ENCODE assay signal across 17 cellular contexts in the genomic region with DNA sequence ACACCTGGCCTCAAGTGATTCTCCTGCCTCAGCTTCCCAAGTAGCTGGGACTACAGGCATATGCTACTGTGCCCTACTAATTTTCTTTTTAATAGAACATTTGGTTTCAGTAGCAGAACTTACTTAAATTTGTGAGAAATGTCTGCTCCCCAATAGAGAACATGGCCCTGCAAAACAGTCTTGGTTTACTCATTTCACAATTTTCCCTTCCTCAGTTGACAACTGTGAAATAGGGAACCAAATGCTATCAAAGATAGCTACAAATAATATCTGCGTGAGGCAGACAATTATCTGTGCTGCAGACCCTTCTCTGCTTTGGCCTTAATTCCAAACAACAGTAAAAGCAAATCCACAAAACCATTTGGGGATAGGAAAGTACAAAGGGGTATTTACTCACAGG. TPM values are rescaled to one million over a fixed set of nuclear protein-coding genes. Genes with fewer than 3 reads are reported as not detected.
DNase-seq lines count a peak whose midpoint lies in the region; ATAC-seq, FAIRE-seq and TF ChIP-seq lines count a peak whose summit lies in the region.
"Had no signal": no experiment of that assay in that cellular context is flagged by ENCODE, and none has a peak within 500 bp of the region (broad histone marks: within the 10 kb centered on the region; RNA-seq: fewer than 3 reads in every experiment).

No MANE protein-coding gene starts in this region.

- TF ChIP-seq POLR2A in erythroblast (IDR thresholded peaks at IDR 0.05; ENCODE audit: low read length): no peak

- POLR2A ChIA-PET in CD8-positive, alpha-beta T cell (lab: Charles Lee): interaction anchor here (0.6 to 1.0 kb wide), 2 partner anchors 46 to 179 kb away, joined by 3 to 4 read pairs; no protein-coding TSS in a partner anchor

- no peaks in the 10 kb centered on the region for H3K36me3 ChIP-seq in adipocyte (ENCODE audit: control insufficient read depth, insufficient read depth, low read length, severe bottlenecking)
- no peaks in the 10 kb centered on the region for H3K36me3 ChIP-seq in CD8-positive, alpha-beta T cell (ENCODE audit: insufficient read depth, low read length)
- H3K36me3 ChIP-seq: BE2C, prostate gland had no signal

- no peak overlapping the region for H3K4me3 Mint-ChIP-seq in activated CD8-positive, alpha-beta memory T cell treated with anti-CD3 and anti-CD28 coated beads, Interleukin-2, amount 10 ng/mL, durations not matched to agents 7 days and 5 days
- H3K4me3 Mint-ChIP-seq in CD8-positive, alpha-beta T cell: no peak overlapping the region
- H3K4me3 Mint-ChIP-seq: brain had no signal

- no peaks in the 10 kb centered on the region for H3K36me3 Mint-ChIP-seq in activated CD8-positive, alpha-beta memory T cell treated with anti-CD3 and anti-CD28 coated beads, Interleukin-2, amount 10 ng/mL, durations not matched to agents 7 days and 5 days
- H3K36me3 Mint-ChIP-seq in CD8-positive, alpha-beta T cell: peaks cover 12% of the 10 kb centered on the region

- DNase-seq in Ammon's horn (ENCODE audit: low spot score): peak; percentile 12
- no peak for DNase-seq in GM19239 (ENCODE audit: insufficient read length, low spot score)
- DNase-seq in adipocyte (ENCODE audit: low read depth): no peak
- no peak for DNase-seq in activated CD8-positive, alpha-beta memory T cell treated with anti-CD3 and anti-CD28 coated beads, Interleukin-2, amount 10 ng/mL, durations not matched to agents 7 days and 5 days
- no peak for DNase-seq in CD8-positive, alpha-beta T cell
- DNase-seq in DMS153 treated with DMSO at 0.1 percent for 48 hours (lab: John Stamatoyannopoulos, UW; ENCODE audit: unreplicated experiment): no peak
- DNase-seq in erythroblast (lab: John Stamatoyannopoulos, UW): no peak
- DNase-seq: activated gamma-delta T cell treated with Interleukin-2 at 50 U/mL for 16 hours; activated T-cell treated with anti-CD3 and anti-CD28 coated beads, Interleukin-2, amount 50 U/mL, for 1 hour; BE2C; effector CD8-positive, alpha-beta T cell; left colon; Right ventricle myocardium superior had no signal

- H3K27ac ChIP-seq in CD8-positive, alpha-beta T cell (ENCODE audit: low read depth, low read length): no peak overlapping the region
- H3K27ac ChIP-seq: prostate gland had no signal

- no peak for TF ChIP-seq CTCF in CD8-positive, alpha-beta T cell (IDR thresholded peaks at IDR 0.05)

- CTCF ChIA-PET in activated CD8-positive, alpha-beta memory T cell treated with anti-CD3 and anti-CD28 coated beads, Interleukin-2, amount 10 ng/mL, durations not matched to agents 7 days and 5 days (lab: Charles Lee): interaction anchor here (0.6 to 7.5 kb wide), 36 partner anchors 10 to 296 kb away, joined by 3 to 96 read pairs (median 4); a partner anchor contains a TSS
- CTCF ChIA-PET in CD8-positive, alpha-beta T cell (lab: Charles Lee): interaction anchor here (0.6 to 6.8 kb wide), 29 partner anchors 8 to 299 kb away, joined by 3 to 107 read pairs (median 5); a partner anchor contains a TSS

- no peaks in the 10 kb centered on the region for H3K27me3 ChIP-seq in adipocyte (replicated peaks; ENCODE audit: control insufficient read depth, insufficient read depth, low read length)
- H3K27me3 ChIP-seq in CD8-positive, alpha-beta T cell (ENCODE audit: insufficient read depth, low read length): no peaks in the 10 kb centered on the region
- H3K27me3 ChIP-seq: BE2C had no signal

- no peak overlapping the region for H3K4me3 ChIP-seq in adipocyte (ENCODE audit: low read length)
- H3K4me3 ChIP-seq in CD8-positive, alpha-beta T cell (ENCODE audit: low read depth, low read length): no peak overlapping the region
- H3K4me3 ChIP-seq: prostate gland had no signal

- H3K27me3 Mint-ChIP-seq in activated CD8-positive, alpha-beta memory T cell treated with anti-CD3 and anti-CD28 coated beads, Interleukin-2, amount 10 ng/mL, durations not matched to agents 7 days and 5 days: no peaks in the 10 kb centered on the region
- no peaks in the 10 kb centered on the region for H3K27me3 Mint-ChIP-seq in CD8-positive, alpha-beta T cell (ENCODE audit: low read depth)
- H3K27me3 Mint-ChIP-seq: brain had no signal

- no peaks in the 10 kb centered on the region for H3K9me3 Mint-ChIP-seq in activated CD8-positive, alpha-beta memory T cell treated with anti-CD3 and anti-CD28 coated beads, Interleukin-2, amount 10 ng/mL, durations not matched to agents 7 days and 5 days (ENCODE audit: low read depth)
- no peaks in the 10 kb centered on the region for H3K9me3 Mint-ChIP-seq in CD8-positive, alpha-beta T cell
- H3K9me3 Mint-ChIP-seq: brain had no signal

- FAIRE-seq in GM19239 (lab: Jason Lieb, UNC): peak; percentile 55
- FAIRE-seq: H1 had no signal

- intact Hi-C loops in CD8-positive, alpha-beta T cell (cut with DNase I, micrococcal nuclease): loop anchor here (1.0 to 5.0 kb wide), 5 partner anchors 26 to 297 kb away; a partner anchor contains a TSS

- H3K4me1 ChIP-seq in adipocyte (ENCODE audit: control insufficient read depth, insufficient read depth, low read length): peaks cover 16% of the 10 kb centered on the region
- peaks cover 8% of the 10 kb centered on the region for H3K4me1 ChIP-seq in CD8-positive, alpha-beta T cell (ENCODE audit: insufficient read depth, low read length)
- H3K4me1 ChIP-seq: BE2C, prostate gland had no signal

- no peak overlapping the region for H3K27ac Mint-ChIP-seq in activated CD8-positive, alpha-beta memory T cell treated with anti-CD3 and anti-CD28 coated beads, Interleukin-2, amount 10 ng/mL, durations not matched to agents 7 days and 5 days
- H3K27ac Mint-ChIP-seq in CD8-positive, alpha-beta T cell: no peak overlapping the region
- H3K27ac Mint-ChIP-seq: brain had no signal

- no peaks in the 10 kb centered on the region for H3K9me3 ChIP-seq in adipocyte (ENCODE audit: control insufficient read depth, low read length)
- H3K9me3 ChIP-seq in CD8-positive, alpha-beta T cell (ENCODE audit: low read length): no peaks in the 10 kb centered on the region
- H3K9me3 ChIP-seq: BE2C, prostate gland had no signal

- peaks cover 19% of the 10 kb centered on the region for H3K4me1 Mint-ChIP-seq in activated CD8-positive, alpha-beta memory T cell treated with anti-CD3 and anti-CD28 coated beads, Interleukin-2, amount 10 ng/mL, durations not matched to agents 7 days and 5 days
- peaks cover 11% of the 10 kb centered on the region for H3K4me1 Mint-ChIP-seq in CD8-positive, alpha-beta T cell (ENCODE audit: low read depth)
- H3K4me1 Mint-ChIP-seq: brain had no signal

- H3K9ac ChIP-seq in adipocyte (ENCODE audit: low read length): peak overlapping the region; percentile 16

- ATAC-seq in HG03432 (IDR thresholded peaks at IDR 0.05; ENCODE audit: unreplicated experiment): peak; percentile 32
- no peak for ATAC-seq in activated CD8-positive, alpha-beta memory T cell treated with anti-CD3 and anti-CD28 coated beads, Interleukin-2, amount 10 ng/mL, durations not matched to agents 7 days and 5 days
- no peak for ATAC-seq in CD8-positive, alpha-beta T cell

RNA-seq across cellular contexts. Expression of a gene that starts 22.6 kb away (rescaled TPM):
- 10 to 100 TPM; 17.2 to 18.3 TPM for total RNA-seq in activated CD8-positive, alpha-beta memory T cell treated with anti-CD3 and anti-CD28 coated beads, Interleukin-2, amount 10 ng/mL, durations not matched to agents 7 days and 5 days
- total RNA-seq in CD8-positive, alpha-beta T cell: 1 to 10 TPM; 4.1 to 4.9 TPM

RNA-seq across cellular contexts. Expression of a gene that starts 22.6 kb away (rescaled TPM):
- total RNA-seq in activated CD8-positive, alpha-beta memory T cell treated with anti-CD3 and anti-CD28 coated beads, Interleukin-2, amount 10 ng/mL, durations not matched to agents 7 days and 5 days: 10 to 100 TPM; 27.3 to 29.5 TPM
- 10 to 100 TPM; 33.7 to 36.0 TPM for total RNA-seq in CD8-positive, alpha-beta T cell
